ENCODE assay signal across 1 cellular context in genomic region chr7:151109094-151110048, GRCh38.
A peak's percentile ranks its signal among the peaks of the same experiment; 100 is the strongest.
TF ChIP-seq lines count a peak whose summit lies in the region.

No MANE protein-coding gene starts in this region.

TF ChIP-seq in K562, 482 proteins besides CTCF, POLR2A, EP300 and RAD21 (continued from another document and continues in another):
- TF ChIP-seq MGA (IDR thresholded peaks at IDR 0.05) (no peak), TAF7 (tag; IDR thresholded peaks at IDR 0.05) (no peak), DEAF1 (CRISPR knock-in tag; IDR thresholded peaks at IDR 0.05) (no peak), NELFE (IDR thresholded peaks at IDR 0.05; ENCODE audit: insufficient read depth, insufficient read length) (no peak), TAF15 (IDR thresholded peaks at IDR 0.05; ENCODE audit: low read depth, low read length) (no peak), EHMT2 (IDR thresholded peaks at IDR 0.05) (no peak), PHF20 (IDR thresholded peaks at IDR 0.05; ENCODE audit: partially characterized antibody) (no peak), BRF1 (IDR thresholded peaks at IDR 0.05; ENCODE audit: borderline replicate concordance, extremely low read depth, insufficient read length) (no peak), HNRNPLL (IDR thresholded peaks at IDR 0.05; ENCODE audit: low read depth, low read length, poor library complexity, severe bottlenecking) (no peak), ARID2 (IDR thresholded peaks at IDR 0.05) (no peak), SRSF3 (IDR thresholded peaks at IDR 0.05; ENCODE audit: insufficient read depth, low read length) (no peak), HMBOX1 (IDR thresholded peaks at IDR 0.05) (no peak), ESRRB (CRISPR knock-in tag; IDR thresholded peaks at IDR 0.05; ENCODE audit: borderline replicate concordance) (no peak), GMEB1 (CRISPR knock-in tag; IDR thresholded peaks at IDR 0.05) (no peak), KDM4B (IDR thresholded peaks at IDR 0.05; ENCODE audit: borderline replicate concordance in 2 of 2, low read depth in 1 of 2) (no peak), HMGN3 (IDR thresholded peaks at IDR 0.05; ENCODE audit: borderline replicate concordance, extremely low read depth, insufficient read length, low read depth, low read length) (no peak), ADNP (tag; IDR thresholded peaks at IDR 0.05) (no peak), KLF6 (CRISPR knock-in tag; IDR thresholded peaks at IDR 0.05; ENCODE audit: borderline replicate concordance) (no peak), POLR3G (IDR thresholded peaks at IDR 0.05; ENCODE audit: extremely low read depth, insufficient read length, insufficient replicate concordance) (no peak), ZNF699 (CRISPR knock-in tag; IDR thresholded peaks at IDR 0.05; ENCODE audit: insufficient replicate concordance) (no peak), CBX3 (IDR thresholded peaks at IDR 0.05; ENCODE audit: borderline replicate concordance in 1 of 2, low read length in 2 of 2) (no peak), CBX2 (IDR thresholded peaks at IDR 0.05; ENCODE audit: insufficient read depth, low read length, poor library complexity, severe bottlenecking) (no peak), LCOR (CRISPR knock-in tag; IDR thresholded peaks at IDR 0.05) (no peak), CBX1 (IDR thresholded peaks at IDR 0.05; ENCODE audit: low read depth) (no peak), PURB (CRISPR knock-in tag; IDR thresholded peaks at IDR 0.05; ENCODE audit: low read depth) (no peak), ZNF24 (IDR thresholded peaks at IDR 0.05) (no peak), HES1 (IDR thresholded peaks at IDR 0.05; ENCODE audit: low read depth) (no peak), SMARCC2 (IDR thresholded peaks at IDR 0.05; ENCODE audit: low read depth) (no peak), ZNF583 (CRISPR knock-in tag; IDR thresholded peaks at IDR 0.05) (no peak), ZNF239 (CRISPR knock-in tag; IDR thresholded peaks at IDR 0.05) (no peak), GTF2E2 (tag; IDR thresholded peaks at IDR 0.05) (no peak), CAMTA2 (CRISPR knock-in tag; conservative IDR thresholded peaks at IDR 0.05) (no peak), MTA1 (IDR thresholded peaks at IDR 0.05; ENCODE audit: borderline replicate concordance) (no peak; the same call in 1 of the 2 replicates), CHD1 (IDR thresholded peaks at IDR 0.05; ENCODE audit: low read length) (no peak), TSC22D4 (tag; IDR thresholded peaks at IDR 0.05) (no peak), ZNF174 (CRISPR knock-in tag; IDR thresholded peaks at IDR 0.05) (no peak), CHD2 (IDR thresholded peaks at IDR 0.05; ENCODE audit: low read depth, low read length) (no peak), RCOR1 (IDR thresholded peaks at IDR 0.05; ENCODE audit: borderline replicate concordance in 1 of 2, low read depth in 2 of 2, low read length in 2 of 2) (no peak), ZNF639 (CRISPR knock-in tag; conservative IDR thresholded peaks at IDR 0.05 in 1 of 2, IDR thresholded peaks at IDR 0.05 in 1 of 2) (no peak), LARP7 (IDR thresholded peaks at IDR 0.05) (peak; percentile 67; the same call in 1 of the 2 replicates)
